1 cellular context compared by ENCODE assay signal in genomic region chr7:104179178-104179577, GRCh38.
TF ChIP-seq lines count a peak whose summit lies in the region.

No MANE protein-coding gene starts in this region.

TF ChIP-seq in HepG2, 621 proteins besides CTCF, POLR2A, EP300 and RAD21:
- TF ChIP-seq, protein P1, sequence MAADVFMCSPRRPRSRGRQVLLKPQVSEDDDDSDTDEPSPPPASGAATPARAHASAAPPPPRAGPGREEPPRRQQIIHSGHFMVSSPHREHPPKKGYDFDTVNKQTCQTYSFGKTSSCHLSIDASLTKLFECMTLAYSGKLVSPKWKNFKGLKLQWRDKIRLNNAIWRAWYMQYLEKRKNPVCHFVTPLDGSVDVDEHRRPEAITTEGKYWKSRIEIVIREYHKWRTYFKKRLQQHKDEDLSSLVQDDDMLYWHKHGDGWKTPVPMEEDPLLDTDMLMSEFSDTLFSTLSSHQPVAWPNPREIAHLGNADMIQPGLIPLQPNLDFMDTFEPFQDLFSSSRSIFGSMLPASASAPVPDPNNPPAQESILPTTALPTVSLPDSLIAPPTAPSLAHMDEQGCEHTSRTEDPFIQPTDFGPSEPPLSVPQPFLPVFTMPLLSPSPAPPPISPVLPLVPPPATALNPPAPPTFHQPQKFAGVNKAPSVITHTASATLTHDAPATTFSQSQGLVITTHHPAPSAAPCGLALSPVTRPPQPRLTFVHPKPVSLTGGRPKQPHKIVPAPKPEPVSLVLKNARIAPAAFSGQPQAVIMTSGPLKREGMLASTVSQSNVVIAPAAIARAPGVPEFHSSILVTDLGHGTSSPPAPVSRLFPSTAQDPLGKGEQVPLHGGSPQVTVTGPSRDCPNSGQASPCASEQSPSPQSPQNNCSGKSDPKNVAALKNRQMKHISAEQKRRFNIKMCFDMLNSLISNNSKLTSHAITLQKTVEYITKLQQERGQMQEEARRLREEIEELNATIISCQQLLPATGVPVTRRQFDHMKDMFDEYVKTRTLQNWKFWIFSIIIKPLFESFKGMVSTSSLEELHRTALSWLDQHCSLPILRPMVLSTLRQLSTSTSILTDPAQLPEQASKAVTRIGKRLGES (CRISPR knock-in tag; IDR thresholded peaks at IDR 0.05; ENCODE audit: borderline replicate concordance), result no peak
- TF ChIP-seq ZNF724P (CRISPR knock-in tag; IDR thresholded peaks at IDR 0.05; ENCODE audit: borderline replicate concordance) (peak; percentile 21; the same call in 1 of the 2 replicates), MYNN (CRISPR knock-in tag; IDR thresholded peaks at IDR 0.05; ENCODE audit: low read depth) (no peak)
